ENCODE assay signal across 12 cellular contexts in the genomic region with DNA sequence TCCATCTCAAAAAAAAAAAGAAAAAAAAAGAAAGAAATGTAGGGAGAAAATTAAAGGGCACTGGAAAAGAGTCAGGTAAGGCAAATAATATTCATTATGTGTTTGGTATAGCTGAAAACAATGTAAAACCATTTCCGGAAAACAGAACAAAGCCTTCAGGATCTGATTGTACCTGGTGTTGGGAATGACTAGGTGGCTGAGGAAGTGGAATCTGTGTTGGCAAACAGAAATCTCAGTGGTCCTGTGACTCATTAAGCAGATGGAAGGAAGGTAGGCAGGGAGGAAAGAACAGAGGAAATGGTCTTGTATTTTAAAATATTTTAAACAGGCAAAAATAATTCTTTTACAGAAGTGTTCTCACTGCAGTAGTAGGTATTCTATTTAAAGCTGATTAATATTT. TPM values are rescaled to one million over a fixed set of nuclear protein-coding genes. Genes with fewer than 3 reads are reported as not detected.
DNase-seq lines count a peak whose midpoint lies in the region; ATAC-seq and TF ChIP-seq lines count a peak whose summit lies in the region.
"Had no signal": no experiment of that assay in that cellular context is flagged by ENCODE, and none has a peak within 500 bp of the region (broad histone marks: within the 10 kb centered on the region; RNA-seq: fewer than 3 reads in every experiment).

No MANE protein-coding gene starts in this region.

- no peaks in the 10 kb centered on the region for H3K27me3 ChIP-seq in PC-3 (ENCODE audit: low read length)
- H3K27me3 ChIP-seq in foreskin keratinocyte, result no peaks in the 10 kb centered on the region
- H3K27me3 ChIP-seq in esophagus muscularis mucosa, result no peaks in the 10 kb centered on the region
- H3K27me3 ChIP-seq: BLaER1 treated with 17β-estradiol and CSF1 and Interleukin-3, amounts not matched to agents 10 nM and 100 nM had no signal

- H3K4me3 ChIP-seq in PC-3 (ENCODE audit: low read length) (no peak overlapping the region), esophagus muscularis mucosa (no peak overlapping the region)
- H3K4me3 ChIP-seq: BLaER1 treated with 17β-estradiol and CSF1 and Interleukin-3, amounts not matched to agents 10 nM and 100 nM had no signal

- 88% methylated on average over 1 of the region's 1 CpG for WGBS in esophagus muscularis mucosa

- H3K9me3 ChIP-seq in PC-3 (ENCODE audit: low read length) (no peaks in the 10 kb centered on the region), esophagus muscularis mucosa (peaks cover 0 to 9% (median 3%) of the 10 kb centered on the region in 4 donors)

- no peaks in the 10 kb centered on the region for H4K20me1 ChIP-seq in PC-3 (ENCODE audit: low read length)
- H4K20me1 ChIP-seq: BLaER1 treated with 17β-estradiol and CSF1 and Interleukin-3, amounts not matched to agents 10 nM and 100 nM had no signal

- in situ Hi-C loops in GM13977 (cut with MboI; ENCODE audit: low pct_unique_long_range_greater_than_20kb, low sequenced_read_pairs, unreplicated experiment), result no loop called here

- TF ChIP-seq EP300 in esophagus muscularis mucosa (IDR thresholded peaks at IDR 0.05), result no peak

- ATAC-seq in PC-3 (peak; percentile 66), foreskin keratinocyte (peak; percentile 24)
- ATAC-seq: CD8-positive, alpha-beta T cell had no signal

- POLR2A ChIA-PET in PC-3 (lab: Charles Lee; ENCODE audit: unreplicated experiment), result no interaction called here
- POLR2A ChIA-PET in activated CD4-positive, alpha-beta T cell treated with anti-CD3 and anti-CD28 coated beads, Interleukin-2, amount 10 ng/mL, durations not matched to agents 7 days and 5 days (lab: Charles Lee), result interaction anchor here (0.6 kb wide), 1 partner anchor 28 kb away, joined by 3 read pairs; no protein-coding TSS in a partner anchor

- no peaks in the 10 kb centered on the region for H3K36me3 ChIP-seq in PC-3 (ENCODE audit: low read depth, low read length)
- H3K36me3 ChIP-seq in esophagus muscularis mucosa, result no peaks in the 10 kb centered on the region

- H3K4me3 Mint-ChIP-seq in activated CD4-positive, alpha-beta T cell treated with anti-CD3 and anti-CD28 coated beads, Interleukin-2, amount 10 ng/mL, durations not matched to agents 7 days and 5 days, result no peak overlapping the region
- H3K4me3 Mint-ChIP-seq: B cell; CD8-positive, alpha-beta T cell; H9 had no signal

- H3K4me1 Mint-ChIP-seq in activated CD4-positive, alpha-beta T cell treated with anti-CD3 and anti-CD28 coated beads, Interleukin-2, amount 10 ng/mL, durations not matched to agents 7 days and 5 days, result peaks cover 1% of the 10 kb centered on the region
- H3K4me1 Mint-ChIP-seq: B cell, H9 had no signal

- DNase-seq in PC-3, result peak; percentile 38
- DNase-seq in dermis blood vessel endothelial cell, result peak; percentile 39
- peak in 1 of 2 donors; percentile 12 for DNase-seq in foreskin keratinocyte
- no peak for DNase-seq in GM13977 (ENCODE audit: low spot score)
- no peak for DNase-seq in activated CD4-positive, alpha-beta T cell treated with anti-CD3 and anti-CD28 coated beads, Interleukin-2, amount 10 ng/mL, durations not matched to agents 7 days and 5 days
- no peak for DNase-seq in esophagus muscularis mucosa (ENCODE audit: extremely low spot score)
- DNase-seq: Calu3; CD8-positive, alpha-beta T cell; GDM1; H9 had no signal

- H3K9me2 ChIP-seq in PC-3 (replicated peaks; ENCODE audit: low read length), result no peaks in the 10 kb centered on the region

- intact Hi-C loops in PC-3 (cut with micrococcal nuclease), result no loop called here
- intact Hi-C loops in esophagus muscularis mucosa (cut with DNase I), result no loop called here

- no TSS peak for BruUV-seq in PC-3 (replicated peaks; lab: Mats Ljungman, UMichigan)

- no peaks in the 10 kb centered on the region for H3F3A ChIP-seq in PC-3 (ENCODE audit: low read length, unreplicated experiment)

- no peak overlapping the region for H2AFZ ChIP-seq in PC-3 (ENCODE audit: low read length)

- TF ChIP-seq CTCF in PC-3 (conservative IDR thresholded peaks at IDR 0.05; ENCODE audit: low read depth, low read length) (no peak), foreskin keratinocyte (conservative IDR thresholded peaks at IDR 0.05) (no peak), GM13977 (IDR thresholded peaks at IDR 0.05; ENCODE audit: extremely low read depth, insufficient read depth, missing control alignments) (no peak), esophagus muscularis mucosa (IDR thresholded peaks at IDR 0.05) (no peak)

- no peaks in the 10 kb centered on the region for H3K27me3 Mint-ChIP-seq in activated CD4-positive, alpha-beta T cell treated with anti-CD3 and anti-CD28 coated beads, Interleukin-2, amount 10 ng/mL, durations not matched to agents 7 days and 5 days
- H3K27me3 Mint-ChIP-seq: B cell had no signal

- H3K4me2 ChIP-seq in PC-3 (ENCODE audit: low read length), result no peak overlapping the region
- H3K4me2 ChIP-seq: BLaER1 treated with 17β-estradiol and CSF1 and Interleukin-3, amounts not matched to agents 10 nM and 100 nM had no signal

- peaks cover 19% of the 10 kb centered on the region for H3K36me3 Mint-ChIP-seq in activated CD4-positive, alpha-beta T cell treated with anti-CD3 and anti-CD28 coated beads, Interleukin-2, amount 10 ng/mL, durations not matched to agents 7 days and 5 days (ENCODE audit: low read depth)

- H3K27ac ChIP-seq in PC-3 (ENCODE audit: low read length) (no peak overlapping the region), foreskin keratinocyte (no peak overlapping the region), esophagus muscularis mucosa (replicated peaks in 1 of 4) (no peak overlapping the region)
- H3K27ac ChIP-seq: BLaER1 treated with 17β-estradiol and CSF1 and Interleukin-3, amounts not matched to agents 10 nM and 100 nM had no signal

- H3K79me2 ChIP-seq in PC-3 (ENCODE audit: low read length), result no peaks in the 10 kb centered on the region

- no peak for TF ChIP-seq POLR2A in esophagus muscularis mucosa (IDR thresholded peaks at IDR 0.05; ENCODE audit: low read depth)

- H3K4me1 ChIP-seq in PC-3 (ENCODE audit: insufficient read depth, low read length) (0 out of 2 replicates have a peak, but pooled peaks cover 6% of the 10 kb centered on the region), foreskin keratinocyte (no peaks in the 10 kb centered on the region), esophagus muscularis mucosa (no peaks in the 10 kb centered on the region)

- CTCF ChIA-PET in PC-3 (lab: Charles Lee), result no interaction called here
- CTCF ChIA-PET in activated CD4-positive, alpha-beta T cell treated with anti-CD3 and anti-CD28 coated beads, Interleukin-2, amount 10 ng/mL, durations not matched to agents 7 days and 5 days (lab: Charles Lee), result interaction anchor here (0.6 kb wide), 1 partner anchor 666 kb away, joined by 4 read pairs; no protein-coding TSS in a partner anchor

- no peak overlapping the region for H3K27ac Mint-ChIP-seq in activated CD4-positive, alpha-beta T cell treated with anti-CD3 and anti-CD28 coated beads, Interleukin-2, amount 10 ng/mL, durations not matched to agents 7 days and 5 days
- H3K27ac Mint-ChIP-seq: B cell; CD8-positive, alpha-beta T cell; H9 had no signal

- H3K9ac ChIP-seq in PC-3 (ENCODE audit: low read length), result no peak overlapping the region
- H3K9ac ChIP-seq: BLaER1 treated with 17β-estradiol and CSF1 and Interleukin-3, amounts not matched to agents 10 nM and 100 nM had no signal

- peaks cover 17% of the 10 kb centered on the region for H3K9me3 Mint-ChIP-seq in activated CD4-positive, alpha-beta T cell treated with anti-CD3 and anti-CD28 coated beads, Interleukin-2, amount 10 ng/mL, durations not matched to agents 7 days and 5 days

RNA-seq across cellular contexts. Expression of a gene that starts 55.7 kb away (rescaled TPM):
- total RNA-seq in PC-3 (2014; rRNA removed) (2.6 and 3.6 TPM in 2 replicates), dermis blood vessel endothelial cell (0.05 and 0.17 TPM in 2 replicates), foreskin keratinocyte (8.3 and 9.0 TPM in 2 replicates), esophagus muscularis mucosa (under 1 TPM in 3 of 4 donors, not detected in 1; 0.19 to 0.46 (median 0.33) TPM)
- polyA plus RNA-seq in foreskin keratinocyte, result 8.9 and 9.4 TPM in 2 replicates
- total RNA-seq in activated CD4-positive, alpha-beta T cell treated with anti-CD3 and anti-CD28 coated beads, Interleukin-2, amount 10 ng/mL, durations not matched to agents 7 days and 5 days, result 10 to 100 TPM; 48.1 to 52.0 TPM

Comparison
In these comparisons a context has a peak if more than half of its experiments do, and no peak if none do; other contexts are left out.
1. DNase-seq: peak in PC-3 (single experiment) and dermis blood vessel endothelial cell (single experiment); none in GM13977 (single experiment), activated CD4-positive, alpha-beta T cell treated with anti-CD3 and anti-CD28 coated beads, Interleukin-2, amount 10 ng/mL, durations not matched to agents 7 days and 5 days (single experiment) and esophagus muscularis mucosa (single experiment).